In genomic region chr18:13471971-13472628, GRCh38 we compare ENCODE assay signal across 13 cellular contexts.
DNase-seq lines count a peak whose midpoint lies in the region; ATAC-seq, FAIRE-seq and TF ChIP-seq lines count a peak whose summit lies in the region.
"Had no signal": no experiment of that assay in that cellular context is flagged by ENCODE, and none has a peak within 500 bp of the region (broad histone marks: within the 10 kb centered on the region; RNA-seq: fewer than 3 reads in every experiment).

No MANE protein-coding gene starts in this region.

- H3K27me3 Mint-ChIP-seq in astrocyte (ENCODE audit: low read depth, unreplicated experiment) = peaks cover 2% of the 10 kb centered on the region
- H3K27me3 Mint-ChIP-seq: memory B cell had no signal

- DNase-seq in COLO668 (lab: John Stamatoyannopoulos, UW; ENCODE audit: unreplicated experiment) = peak; percentile 45
- DNase-seq in HuH-7 (ENCODE audit: low spot score) = peak; percentile 26
- DNase-seq in astrocyte (ENCODE audit: low read depth) = no peak
- peak; percentile 66 for DNase-seq in midbrain (lab: John Stamatoyannopoulos, UW)
- no peak for DNase-seq in HuH-7.5 (ENCODE audit: low spot score)
- no peak for DNase-seq in T-helper 9 cell
- DNase-seq: activated T-cell treated with anti-CD3 and anti-CD28 coated beads, Interleukin-2, amount 50 U/mL, for 48 hours; cortex of kidney had no signal

- H3K4me3 ChIP-seq in astrocyte (ENCODE audit: insufficient read depth, low read depth, low read length) = no peak overlapping the region

- no peak overlapping the region for H3K4me2 ChIP-seq in astrocyte (ENCODE audit: low read length)
- H3K4me2 ChIP-seq: KMS-11 had no signal

- H3K4me1 Mint-ChIP-seq in astrocyte (ENCODE audit: low read depth, unreplicated experiment) = peaks cover 24% of the 10 kb centered on the region

- no peaks in the 10 kb centered on the region for H3K79me2 ChIP-seq in astrocyte (ENCODE audit: insufficient read depth, low read length)

- no peaks in the 10 kb centered on the region for H3K4me1 ChIP-seq in astrocyte (ENCODE audit: insufficient read depth, low read length)

- H3K27ac ChIP-seq in astrocyte (ENCODE audit: low read depth, low read length) = no peak overlapping the region
- H3K27ac ChIP-seq: KMS-11 had no signal

- TF ChIP-seq CTCF in astrocyte (IDR thresholded peaks at IDR 0.05; ENCODE audit: insufficient read depth, low read depth, low read length) = no peak

- peaks cover 15% of the 10 kb centered on the region for H3K36me3 Mint-ChIP-seq in astrocyte (ENCODE audit: low read depth, unreplicated experiment)

- no peak for FAIRE-seq in astrocyte (lab: Jason Lieb, UNC)
- FAIRE-seq: GM18507 had no signal

- H3K27ac Mint-ChIP-seq in astrocyte (ENCODE audit: unreplicated experiment) = no peak overlapping the region
- H3K27ac Mint-ChIP-seq: memory B cell had no signal

- no peak for ATAC-seq in HG03039 (IDR thresholded peaks at IDR 0.05; ENCODE audit: unreplicated experiment)
- no peak for ATAC-seq in HG02840 (IDR thresholded peaks at IDR 0.05; ENCODE audit: low FRiP score, unreplicated experiment)

- no peaks in the 10 kb centered on the region for H3K27me3 ChIP-seq in astrocyte (ENCODE audit: insufficient read depth, low read length)

- no peak overlapping the region for H3K9ac ChIP-seq in astrocyte (ENCODE audit: low read length)
- H3K9ac ChIP-seq: KMS-11 had no signal

- no peaks in the 10 kb centered on the region for H4K20me1 ChIP-seq in astrocyte (ENCODE audit: insufficient read depth, low read length)

- no peaks in the 10 kb centered on the region for H3K9me3 Mint-ChIP-seq in astrocyte (ENCODE audit: unreplicated experiment)

- peak overlapping the region; percentile 41 for H2AFZ ChIP-seq in astrocyte (ENCODE audit: low read depth, low read length)

- H3K9me3 ChIP-seq in astrocyte (ENCODE audit: insufficient read depth, low read depth, low read length) = no peaks in the 10 kb centered on the region

- no peak overlapping the region for H3K4me3 Mint-ChIP-seq in astrocyte (ENCODE audit: unreplicated experiment)
- H3K4me3 Mint-ChIP-seq: memory B cell had no signal

- no peaks in the 10 kb centered on the region for H3K36me3 ChIP-seq in astrocyte (ENCODE audit: insufficient read depth, low read length)

Comparison
In these comparisons a context has a peak if more than half of its experiments do, and no peak if none do; other contexts are left out.
1. DNase-seq: peak in COLO668 (single experiment), HuH-7 (single experiment) and midbrain (single experiment); none in astrocyte (single experiment), HuH-7.5 (single experiment) and T-helper 9 cell (single experiment).